28 cellular contexts compared by ENCODE assay signal in genomic region chr17:59485018-59485417, GRCh38.
"Had no signal": no experiment of that assay in that cellular context is flagged by ENCODE, and none has a peak within 500 bp of the region (broad histone marks: within the 10 kb centered on the region; RNA-seq: fewer than 3 reads in every experiment).

No MANE protein-coding gene starts in this region.

- H3K36me3 ChIP-seq: adrenal gland, breast epithelium, cardiac muscle cell had no signal

- H3K27ac ChIP-seq: adrenal gland, breast epithelium, cardiac muscle cell, coronary artery, dorsolateral prefrontal cortex had no signal

- ATAC-seq: activated CD4-positive, alpha-beta T cell treated with anti-CD3 and anti-CD28 coated beads for 36 hours; activated CD8-positive, alpha-beta memory T cell treated with anti-CD3 and anti-CD28 coated beads, Interleukin-2, amount 10 ng/mL, durations not matched to agents 7 days and 5 days; activated CD8-positive, alpha-beta T cell treated with anti-CD3 and anti-CD28 coated beads, Interleukin-2, amount 10 ng/mL, durations not matched to agents 7 days and 5 days; activated naive CD8-positive, alpha-beta T cell treated with anti-CD3 and anti-CD28 coated beads, Interleukin-2, amount 50 U/mL, for 24 hours; esophagus mucosa had no signal

- DNase-seq: activated CD4-positive, alpha-beta memory T cell treated with anti-CD3 and anti-CD28 coated beads for 36 hours; activated CD4-positive, alpha-beta T cell treated with anti-CD3 and anti-CD28 coated beads for 36 hours; activated CD4-positive, alpha-beta T cell treated with anti-CD3 and anti-CD28 coated beads, Interleukin-2, amount 10 ng/mL, durations not matched to agents 24 days and 14 days; activated CD4-positive, CD25-positive, alpha-beta regulatory T cell; activated CD4-positive, CD25-positive, alpha-beta regulatory T cell treated with anti-CD3 and anti-CD28 coated beads, Interleukin-2, amount 50 U/mL, for 72 hours; activated CD8-positive, alpha-beta memory T cell treated with anti-CD3 and anti-CD28 coated beads, Interleukin-2, amount 50 U/mL, for 4 hours; activated CD8-positive, alpha-beta T cell treated with anti-CD3 and anti-CD28 coated beads, Interleukin-2, amount 10 ng/mL, durations not matched to agents 7 days and 5 days; activated effector memory CD4-positive, alpha-beta T cell treated with anti-CD3 and anti-CD28 coated beads, Interleukin-2, amount 50 U/mL, for 16 hours; activated naive CD4-positive, alpha-beta T cell treated with anti-CD3 and anti-CD28 coated beads for 36 hours; activated naive CD8-positive, alpha-beta T cell treated with anti-CD3 and anti-CD28 coated beads for 36 hours; activated naive CD8-positive, alpha-beta T cell treated with anti-CD3 and anti-CD28 coated beads, Interleukin-2, amount 50 U/mL, for 24 hours; activated T-cell treated with anti-CD3 and anti-CD28 coated beads, Interleukin-2, amount 50 U/mL, for 1 hour; activated T-cell treated with anti-CD3 and anti-CD28 coated beads, Interleukin-2, amount 50 U/mL, for 48 hours; adrenal gland; amygdala; aorta; central memory CD4-positive, alpha-beta T cell; cerebellar nuclear complex; dorsolateral prefrontal cortex; effector memory CD4-positive, alpha-beta T cell; foreskin fibroblast; hippocampal formation had no signal

- H3K4me1 ChIP-seq: adrenal gland, breast epithelium had no signal

- FAIRE-seq: frontal cortex had no signal

- H3K27me3 ChIP-seq: adrenal gland, breast epithelium, cardiac muscle cell, dorsolateral prefrontal cortex had no signal

- H3K4me3 ChIP-seq: adrenal gland, breast epithelium, cardiac muscle cell, coronary artery, dorsolateral prefrontal cortex had no signal

- H3K9me3 ChIP-seq: adrenal gland, breast epithelium had no signal
